In genomic region chr5:163914911-163915310, GRCh38 we compare ENCODE assay signal across 9 cellular contexts.
DNase-seq lines count a peak whose midpoint lies in the region; ATAC-seq lines count a peak whose summit lies in the region.
"Had no signal": no experiment of that assay in that cellular context is flagged by ENCODE, and none has a peak within 500 bp of the region (broad histone marks: within the 10 kb centered on the region; RNA-seq: fewer than 3 reads in every experiment).

No MANE protein-coding gene starts in this region.

- ATAC-seq in GM18520 (IDR thresholded peaks at IDR 0.05; ENCODE audit: unreplicated experiment) (peak; percentile 27), HG02763 (IDR thresholded peaks at IDR 0.05; ENCODE audit: unreplicated experiment) (peak; percentile 38), left lobe of liver (peak; percentile 35)
- ATAC-seq: activated T-cell treated with anti-CD3 and anti-CD28 coated beads, Interleukin-2, amount 50 U/mL, for 4 hours had no signal

- DNase-seq in NCI-H524 (lab: John Stamatoyannopoulos, UW) (peak; percentile 95 to 98), left lobe of liver (ENCODE audit: low spot score) (no peak), KG1 (lab: John Stamatoyannopoulos, UW) (no peak), NCI-H1417 (lab: John Stamatoyannopoulos, UW) (no peak), NCI-H187 (lab: John Stamatoyannopoulos, UW) (no peak)
- no peak for DNase-seq in stimulated activated CD4-positive, alpha-beta T cell treated with anti-CD3 and anti-CD28 coated beads, Interleukin-12 subunit alpha, Interleukin-12 subunit beta, amount 100 ng/mL, for 4 hours
- DNase-seq: activated T-cell treated with anti-CD3 and anti-CD28 coated beads, Interleukin-2, amount 50 U/mL, for 4 hours had no signal

Comparison
In these comparisons a context has a peak if more than half of its experiments do, and no peak if none do; other contexts are left out.
1. DNase-seq: peak in NCI-H524 (2 of 2); none in left lobe of liver (single experiment), KG1 (single experiment), NCI-H1417 (0 of 3), NCI-H187 (0 of 2) and stimulated activated CD4-positive, alpha-beta T cell treated with anti-CD3 and anti-CD28 coated beads, Interleukin-12 subunit alpha, Interleukin-12 subunit beta, amount 100 ng/mL, for 4 hours (single experiment).
2. Peak in every context shown above with its lines, with median percentiles within 50 percentile points of each other: ATAC-seq.